ENCODE assay signal across 8 cellular contexts in genomic region chr5:119725291-119725690, GRCh38.
A peak's percentile ranks its signal among the peaks of the same experiment; 100 is the strongest.
DNase-seq lines count a peak whose midpoint lies in the region; TF ChIP-seq lines count a peak whose summit lies in the region.
"Not testable (repeated sequence)": the region's sequence is repeated elsewhere in the genome, so short reads cannot be mapped to it uniquely, and the experiment has no call there.

No MANE protein-coding gene starts in this region.

- dilution Hi-C loops in mammary epithelial cell (cut with HindIII; ENCODE audit: low sequenced_read_pairs), result not testable (repeated sequence)

- H3K4me2 ChIP-seq in GM23248 (ENCODE audit: unreplicated experiment); mammary epithelial cell (ENCODE audit: insufficient read depth, low read depth, low read length): not testable (repeated sequence)

- BruUV-seq in mammary epithelial cell (replicated peaks; lab: Mats Ljungman, UMichigan), result not testable (repeated sequence)

- H3K36me3 ChIP-seq in GM23248 (ENCODE audit: low read depth); mammary epithelial cell (ENCODE audit: insufficient read depth, low read length): not testable (repeated sequence)

- not testable (repeated sequence) for H3K79me2 ChIP-seq in GM23248 (ENCODE audit: insufficient read depth); mammary epithelial cell (ENCODE audit: insufficient read depth, low read length)

- not testable (repeated sequence) for H3K9me3 ChIP-seq in GM23248 (ENCODE audit: low read depth); mammary epithelial cell (replicated peaks; ENCODE audit: insufficient read depth, low read length)

- intact Hi-C loops in mammary epithelial cell (cut with micrococcal nuclease), result not testable (repeated sequence)

- H3K9ac ChIP-seq in GM23248; mammary epithelial cell (ENCODE audit: insufficient read depth, low read length): not testable (repeated sequence)

- DNase-seq in A172 (ENCODE audit: low spot score) (peak; percentile 3), EH (ENCODE audit: low read depth) (peak; percentile 16), GM23248 (peak; percentile 3), HT1080 (ENCODE audit: low read depth) (peak; percentile 29), RPMI7951 (ENCODE audit: low read depth) (peak; percentile 2), mammary epithelial cell (peak; percentile 64), epithelial cell of prostate (ENCODE audit: low read depth, low spot score) (peak; percentile 48), fibroblast of mammary gland (ENCODE audit: low read depth) (peak; percentile 25)

- 22 to 40% methylated on average over 2 of the region's 2 CpGs for WGBS in GM23248 (ENCODE audit: low coverage in 1 of 2, low lambda C conversion rate in 2 of 2, missing lambda C conversion rate in 2 of 2), 2 experiments
- whole genome bisulfite sequencing in mammary epithelial cell (ENCODE audit: low coverage, missing lambda C conversion rate), result 46% methylated on average over 2 of the region's 2 CpGs

- not testable (repeated sequence) for H4K20me1 ChIP-seq in GM23248 (ENCODE audit: insufficient read depth); mammary epithelial cell (ENCODE audit: insufficient read depth, low read length)

- H3K4me3 ChIP-seq in GM23248; mammary epithelial cell (replicated peaks in 1 of 3; ENCODE audit: insufficient read depth in 1 of 3, low read depth in 2 of 3, low read length in 3 of 3); fibroblast of mammary gland (ENCODE audit: control insufficient read depth, low read depth, low read length): not testable (repeated sequence)

- in situ Hi-C loops in GM23248 (cut with MboI), result not testable (repeated sequence)
- in situ Hi-C loops in mammary epithelial cell (cut with MboI; ENCODE audit: low sequenced_read_pairs in 2 of 2), result loop anchor here (25.0 kb wide), 2 partner anchors 263 to 738 kb away; partner anchors contain the start of genes DTWD2 (in 1 of the 2) and HSD17B4 (in 1 of the 2)

- H3F3A ChIP-seq in GM23248 (ENCODE audit: insufficient read depth), result not testable (repeated sequence)

- TF ChIP-seq CTCF in mammary epithelial cell (conservative IDR thresholded peaks at IDR 0.05 in 1 of 2, IDR thresholded peaks at IDR 0.05 in 1 of 2; ENCODE audit: extremely low read depth in 1 of 2, insufficient read depth in 1 of 2, low read depth in 1 of 2, low read length in 2 of 2); fibroblast of mammary gland (conservative IDR thresholded peaks at IDR 0.05; ENCODE audit: control insufficient read depth, insufficient read depth, low read depth, low read length): not testable (repeated sequence)

- H3K9me2 ChIP-seq in GM23248 (ENCODE audit: insufficient read depth), result not testable (repeated sequence)

- not testable (repeated sequence) for H2AFZ ChIP-seq in GM23248; mammary epithelial cell (ENCODE audit: low read depth, low read length)

- CTCF ChIA-PET in mammary epithelial cell (lab: Charles Lee; ENCODE audit: low non-redundant PET), result not testable (repeated sequence)

- not testable (repeated sequence) for H3K27me3 ChIP-seq in GM23248 (replicated peaks; ENCODE audit: insufficient read depth); mammary epithelial cell (ENCODE audit: insufficient read depth, low read length)

- not testable (repeated sequence) for H3K4me1 ChIP-seq in GM23248 (ENCODE audit: insufficient read depth); mammary epithelial cell (ENCODE audit: insufficient read depth, low read length)

- not testable (repeated sequence) for H3K27ac ChIP-seq in GM23248; mammary epithelial cell (ENCODE audit: insufficient read depth, low read depth, low read length); epithelial cell of prostate

Comparison
In these comparisons a context has a peak if more than half of its experiments do, and no peak if none do; other contexts are left out.
1. DNase-seq: peak in every context shown above with its lines; median percentile 64 in mammary epithelial cell; 48 in epithelial cell of prostate; 29 in HT1080; 25 in fibroblast of mammary gland; 16 in EH; 3 in A172; 3 in GM23248; 2 in RPMI7951.